In the genomic region with DNA sequence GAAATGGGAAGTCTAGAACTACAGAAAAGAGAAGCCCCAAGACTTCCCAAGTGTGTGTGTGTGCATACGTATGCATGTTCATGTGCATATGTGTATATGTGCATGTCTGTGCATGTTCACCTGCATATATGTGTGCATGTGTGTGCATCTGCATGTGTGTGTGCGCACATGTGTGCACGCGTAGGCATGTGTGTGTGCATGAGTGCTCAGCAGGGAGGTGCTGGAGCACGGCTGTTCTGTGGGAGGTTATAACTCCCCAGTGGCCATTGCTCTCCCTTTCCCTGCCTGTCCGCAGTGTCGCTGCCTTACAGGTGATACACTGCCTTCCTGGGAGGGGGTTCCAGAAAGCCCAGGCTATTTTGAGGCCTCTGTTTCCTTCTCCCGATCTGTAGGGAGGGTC, we compare ENCODE assay signal across 24 cellular contexts. TPM values are rescaled to one million over a fixed set of nuclear protein-coding genes. Genes with fewer than 3 reads are reported as not detected.
DNase-seq lines count a peak whose midpoint lies in the region; ATAC-seq, FAIRE-seq and TF ChIP-seq lines count a peak whose summit lies in the region.
"Had no signal": no experiment of that assay in that cellular context is flagged by ENCODE, and none has a peak within 500 bp of the region (broad histone marks: within the 10 kb centered on the region; RNA-seq: fewer than 3 reads in every experiment).

No MANE protein-coding gene starts in this region.

- H3K27me3 Mint-ChIP-seq in activated T-helper 17 cell treated with anti-CD3 and anti-CD28 coated beads, Interleukin-2, amount 50 U/mL, for 72 hours, result peaks cover 7% of the 10 kb centered on the region

- no peak overlapping the region for H2BK5ac ChIP-seq in neuronal stem cell (ENCODE audit: low read length)

- H3K9me3 Mint-ChIP-seq in activated T-helper 17 cell treated with anti-CD3 and anti-CD28 coated beads, Interleukin-2, amount 50 U/mL, for 72 hours, result no peaks in the 10 kb centered on the region
- H3K9me3 Mint-ChIP-seq: CD4-positive, alpha-beta T cell; CD8-positive, alpha-beta memory T cell had no signal

- H3K9me3 ChIP-seq in HepG2 (ENCODE audit: low read length) (no peaks in the 10 kb centered on the region), right lobe of liver (no peaks in the 10 kb centered on the region), neuronal stem cell (replicated peaks in 1 of 2; ENCODE audit: control insufficient read depth in 2 of 2, insufficient read depth in 1 of 2, low read depth in 1 of 2, low read length in 2 of 2) (peaks cover 0 to under 1% of the 10 kb centered on the region in 2 donors)
- H3K9me3 ChIP-seq: A549; BE2C; BLaER1 treated with 17β-estradiol and CSF1 and Interleukin-3, amounts not matched to agents 10 nM and 100 nM had no signal

- H2AK5ac ChIP-seq in neuronal stem cell (ENCODE audit: low read depth, low read length), result no peak overlapping the region

- TF ChIP-seq CTCF in HepG2 (CRISPR knock-in tag; IDR thresholded peaks at IDR 0.05) (no peak), right lobe of liver (IDR thresholded peaks at IDR 0.05) (no peak)

- H3K18ac ChIP-seq in neuronal stem cell (ENCODE audit: low read length), result no peak overlapping the region

- no peak for FAIRE-seq in HepG2 (lab: Jason Lieb, UNC)
- FAIRE-seq: A549, GM12891, GM18507, H54 had no signal

- no peak overlapping the region for H3K4me3 ChIP-seq in HepG2 (replicated peaks in 1 of 3; ENCODE audit: insufficient read depth in 1 of 3, low read depth in 2 of 3, low read length in 3 of 3)
- H3K4me3 ChIP-seq in right lobe of liver, result no peak overlapping the region
- H3K4me3 ChIP-seq in neuronal stem cell (ENCODE audit: low read length in 2 of 2), result no peak overlapping the region
- H3K4me3 ChIP-seq: A549; BLaER1 treated with 17β-estradiol and CSF1 and Interleukin-3, amounts not matched to agents 10 nM and 100 nM had no signal

- peaks cover 6 to 44% of the 10 kb centered on the region in 2 experiments; a peak in 4 of 5 replicates for H3K27me3 ChIP-seq in HepG2 (ENCODE audit: control insufficient read depth in 1 of 2, insufficient read depth in 2 of 2, low read length in 2 of 2)
- H3K27me3 ChIP-seq in right lobe of liver, result no peaks in the 10 kb centered on the region
- H3K27me3 ChIP-seq in neuronal stem cell (ENCODE audit: control insufficient read depth in 3 of 3, insufficient read depth in 3 of 3, low read depth in 1 of 3, low read length in 3 of 3), result no peaks in the 10 kb centered on the region
- H3K27me3 ChIP-seq: BE2C had no signal

- H3K4me2 ChIP-seq in HepG2 (ENCODE audit: low read depth, low read length) (no peak overlapping the region), neuronal stem cell (ENCODE audit: insufficient read depth, low read length, poor library complexity, severe bottlenecking) (no peak overlapping the region)
- H3K4me2 ChIP-seq: A549; BLaER1 treated with 17β-estradiol and CSF1 and Interleukin-3, amounts not matched to agents 10 nM and 100 nM had no signal

- H2BK15ac ChIP-seq in neuronal stem cell (ENCODE audit: low read length), result no peak overlapping the region

- no peak overlapping the region for H3K23ac ChIP-seq in neuronal stem cell (ENCODE audit: low read depth, low read length, poor library complexity)

- no TSS peak for BruUV-seq in HepG2 (replicated peaks; lab: Mats Ljungman, UMichigan)

- H3K36me3 Mint-ChIP-seq in activated T-helper 17 cell treated with anti-CD3 and anti-CD28 coated beads, Interleukin-2, amount 50 U/mL, for 72 hours (ENCODE audit: low read depth), result no peaks in the 10 kb centered on the region
- H3K36me3 Mint-ChIP-seq: CD14-positive monocyte had no signal

- H3K4me1 Mint-ChIP-seq in activated T-helper 17 cell treated with anti-CD3 and anti-CD28 coated beads, Interleukin-2, amount 50 U/mL, for 72 hours, result peaks cover 16% of the 10 kb centered on the region

- H3K79me1 ChIP-seq in neuronal stem cell (ENCODE audit: low read depth, low read length), result peaks cover under 1% of the 10 kb centered on the region

- no peak overlapping the region for H2AFZ ChIP-seq in HepG2 (ENCODE audit: low read length)
- H2AFZ ChIP-seq in neuronal stem cell (ENCODE audit: low read length), result no peak overlapping the region

- in situ Hi-C loops in HepG2 (cut with HindIII; ENCODE audit: extremely low pct_ligation_motif_present, low pct_unique_long_range_greater_than_20kb), result no loop called here

- TF ChIP-seq RAD21 in HepG2 (CRISPR knock-in tag; IDR thresholded peaks at IDR 0.05), result no peak

- H2BK120ac ChIP-seq in neuronal stem cell (ENCODE audit: low read depth, low read length), result no peak overlapping the region

- H3K27ac ChIP-seq in HepG2 (ENCODE audit: extremely low read length, insufficient read depth, low read length) (no peak overlapping the region), right lobe of liver (no peak overlapping the region), neuronal stem cell (replicated peaks; ENCODE audit: low read length) (no peak overlapping the region)
- H3K27ac ChIP-seq: A549; BLaER1 treated with 17β-estradiol and CSF1 and Interleukin-3, amounts not matched to agents 10 nM and 100 nM had no signal

- TF ChIP-seq EP300 in HepG2 (IDR thresholded peaks at IDR 0.05; ENCODE audit: low read depth in 2 of 2, low read length in 2 of 2) (no peak), HepG2 (CRISPR knock-in tag; IDR thresholded peaks at IDR 0.05; ENCODE audit: borderline replicate concordance) (no peak)

- TF ChIP-seq POLR2A in HepG2 (IDR thresholded peaks at IDR 0.05; ENCODE audit: insufficient read depth in 1 of 2, low read depth in 2 of 2, low read length in 2 of 2), result no peak
- TF ChIP-seq POLR2A in right lobe of liver (IDR thresholded peaks at IDR 0.05), result no peak

- H3K4ac ChIP-seq in neuronal stem cell (ENCODE audit: low read length), result no peak overlapping the region

- DNase-seq in HepG2 (ENCODE audit: low spot score) (no peak), right lobe of liver (no peak), neuronal stem cell (ENCODE audit: low spot score) (no peak)
- DNase-seq: 8988T; ACHN; AML-193; BE2C; CD4-positive, alpha-beta T cell; CD8-positive, alpha-beta memory T cell; DMS53; DMS79 treated with DMSO at 0.1 percent for 48 hours; GF-D8; GOT3; HCEC 1CT had no signal

- H3K27ac Mint-ChIP-seq in activated T-helper 17 cell treated with anti-CD3 and anti-CD28 coated beads, Interleukin-2, amount 50 U/mL, for 72 hours, result peak overlapping the region; percentile 26
- H3K27ac Mint-ChIP-seq: CD14-positive monocyte; CD4-positive, alpha-beta T cell; CD8-positive, alpha-beta memory T cell had no signal

- no peaks in the 10 kb centered on the region for H3K79me2 ChIP-seq in HepG2 (ENCODE audit: insufficient read depth, low read length)

- 58% methylated on average over 7 of the region's 8 CpGs for WGBS in HepG2 (ENCODE audit: low lambda C conversion rate)
- WGBS in right lobe of liver (ENCODE audit: insufficient coverage, low coverage, low lambda C conversion rate, missing lambda C conversion rate), result 100% methylated on average over 1 of the region's 8 CpGs
- no CpG with 5 or more reads among the region's 8 CpGs for WGBS in neuronal stem cell (ENCODE audit: extremely low coverage in 2 of 2, insufficient read length in 2 of 2, insufficient replicate concordance in 1 of 2), 2 donors

- no peak overlapping the region for H4K91ac ChIP-seq in neuronal stem cell (ENCODE audit: low read depth, low read length, poor library complexity)

- H3K4me3 Mint-ChIP-seq in activated T-helper 17 cell treated with anti-CD3 and anti-CD28 coated beads, Interleukin-2, amount 50 U/mL, for 72 hours, result no peak overlapping the region
- H3K4me3 Mint-ChIP-seq: CD14-positive monocyte; CD4-positive, alpha-beta T cell; CD8-positive, alpha-beta memory T cell had no signal

- H2BK12ac ChIP-seq in neuronal stem cell (ENCODE audit: low read length), result no peak overlapping the region

- H4K8ac ChIP-seq in neuronal stem cell (ENCODE audit: low read depth, low read length), result no peak overlapping the region

- no peak overlapping the region for H3K9ac ChIP-seq in HepG2 (ENCODE audit: insufficient read depth, low read depth, low read length)
- H3K9ac ChIP-seq in neuronal stem cell (ENCODE audit: low read depth, low read length, poor library complexity), result peak overlapping the region; percentile 25
- H3K9ac ChIP-seq: BLaER1 treated with 17β-estradiol and CSF1 and Interleukin-3, amounts not matched to agents 10 nM and 100 nM had no signal

- H4K20me1 ChIP-seq in HepG2 (ENCODE audit: insufficient read depth, low read length), result no peaks in the 10 kb centered on the region

- H3K4me1 ChIP-seq in HepG2 (ENCODE audit: insufficient read depth, low read length), result no peaks in the 10 kb centered on the region
- no peaks in the 10 kb centered on the region for H3K4me1 ChIP-seq in right lobe of liver
- no peaks in the 10 kb centered on the region for H3K4me1 ChIP-seq in neuronal stem cell (ENCODE audit: control insufficient read depth in 2 of 2, insufficient read depth in 1 of 2, low read depth in 1 of 2, low read length in 2 of 2)
- H3K4me1 ChIP-seq: A549 had no signal

- H3K14ac ChIP-seq in neuronal stem cell (ENCODE audit: low read length), result no peak overlapping the region

- intact Hi-C loops in HepG2 (cut with micrococcal nuclease; ENCODE audit: unreplicated experiment), result no loop called here
- intact Hi-C loops in right lobe of liver (cut with DNase I), result no loop called here

- POLR2A ChIA-PET in HepG2 (lab: Yijun Ruan, JAX), result no interaction called here

- no peaks in the 10 kb centered on the region for H3K36me3 ChIP-seq in HepG2 (replicated peaks in 1 of 2; ENCODE audit: control insufficient read depth in 1 of 2, insufficient read depth in 2 of 2, low read length in 2 of 2)
- H3K36me3 ChIP-seq in right lobe of liver, result no peaks in the 10 kb centered on the region
- peaks cover 42 to 47% of the 10 kb centered on the region in 2 donors for H3K36me3 ChIP-seq in neuronal stem cell (replicated peaks in 1 of 2; ENCODE audit: control insufficient read depth in 2 of 2, insufficient read depth in 2 of 2, low read length in 2 of 2)
- H3K36me3 ChIP-seq: BE2C; BLaER1 treated with 17β-estradiol and CSF1 and Interleukin-3, amounts not matched to agents 10 nM and 100 nM had no signal

- ATAC-seq in HepG2, result no peak
- no peak for ATAC-seq in right lobe of liver
- no peak for ATAC-seq in activated T-helper 17 cell treated with anti-CD3 and anti-CD28 coated beads, Interleukin-2, amount 50 U/mL, for 72 hours (replicated peaks)
- ATAC-seq in HG02642 (IDR thresholded peaks at IDR 0.05; ENCODE audit: poor library complexity, unreplicated experiment), result no peak
- ATAC-seq in HG02763 (IDR thresholded peaks at IDR 0.05; ENCODE audit: unreplicated experiment), result no peak
- ATAC-seq: A549 had no signal

- CTCF ChIA-PET in HepG2 (lab: Yijun Ruan, JAX; ENCODE audit: low intra/inter-chr PET ratio, low total read pairs), result no interaction called here

RNA-seq across cellular contexts. Expression of a gene that starts 29.8 kb away (rescaled TPM):
- total RNA-seq in HepG2 (2016; rRNA removed; fragmentation: Illumina TruSeq; extraction: Trizol) (not detected in 2 replicates), right lobe of liver (1 to 10 TPM in 5 of 6 experiments, under 1 TPM in 1; 0.76 to 8.8 (median 5.1) TPM)
- total RNA-seq in HepG2 (2016; cell fraction: cytosol; rRNA removed; fragmentation: Illumina TruSeq; extraction: Trizol; ENCODE audit: low read depth), result not detected in 2 replicates
- not detected in 2 replicates for total RNA-seq in HepG2 (2016; cell fraction: insoluble cytoplasmic fraction; rRNA removed; fragmentation: Illumina TruSeq; extraction: Trizol)
- not detected in 2 replicates for total RNA-seq in HepG2 (2016; cell fraction: membrane; rRNA removed; fragmentation: Illumina TruSeq; extraction: Trizol)
- not detected in 2 replicates for total RNA-seq in HepG2 (2016; cell fraction: nucleus; rRNA removed; fragmentation: Illumina TruSeq; extraction: Trizol)
- polyA plus RNA-seq in HepG2 (2011; rRNA removed), result not detected in 2 replicates
- not detected in 2 replicates for polyA plus RNA-seq in HepG2 (2011; cell fraction: cytosol; rRNA removed)
- polyA plus RNA-seq in HepG2 (2011; cell fraction: nucleus; rRNA removed), result not detected in 2 replicates
- polyA plus RNA-seq in HepG2 (2012), result not detected in 2 replicates
- polyA plus RNA-seq in HepG2 (2016; cell fraction: cytosol; fragmentation: Illumina TruSeq; extraction: Trizol; ENCODE audit: low read depth), result not detected in 2 replicates
- polyA plus RNA-seq in HepG2 (2016; cell fraction: insoluble cytoplasmic fraction; fragmentation: Illumina TruSeq; extraction: Trizol; ENCODE audit: low read depth), result not detected in 2 replicates
- polyA plus RNA-seq in HepG2 (2016; cell fraction: membrane; fragmentation: Illumina TruSeq; extraction: Trizol; ENCODE audit: low read depth), result not detected in 2 replicates
- not detected in 2 replicates for polyA plus RNA-seq in HepG2 (2016; cell fraction: nucleus; fragmentation: Illumina TruSeq; extraction: Trizol; ENCODE audit: insufficient read depth, low read depth)
- polyA minus RNA-seq in HepG2 (2011; rRNA and poly(A)+ RNA removed; ENCODE audit: low replicate concordance), result not detected in 2 replicates
- not detected in 2 replicates for polyA minus RNA-seq in HepG2 (2011; cell fraction: cytosol; rRNA and poly(A)+ RNA removed)
- polyA minus RNA-seq in HepG2 (2011; cell fraction: nucleus; rRNA and poly(A)+ RNA removed), result not detected in 2 replicates
- total RNA-seq in activated T-helper 17 cell treated with anti-CD3 and anti-CD28 coated beads, Interleukin-2, amount 50 U/mL, for 72 hours, result under 1 TPM; 0.16 to 0.17 TPM
- polyA plus RNA-seq in neuronal stem cell (2013, experiment 1 of 2), result 27.4 TPM
- 27.2 TPM for polyA plus RNA-seq in neuronal stem cell (2013, experiment 2 of 2)
- total RNA-seq: G401 had no signal
- polyA plus RNA-seq: A549, CD14-positive monocyte had no signal

RNA-seq across cellular contexts. Expression of a gene that starts 50.5 kb away (rescaled TPM):
- total RNA-seq in HepG2 (2016; rRNA removed; fragmentation: Illumina TruSeq; extraction: Trizol) (0.27 and 0.69 TPM in 2 replicates), right lobe of liver (under 1 TPM; 0.12 to 0.68 (median 0.55) TPM)
- 0.09 and 0.10 TPM in 2 replicates for total RNA-seq in HepG2 (2016; cell fraction: cytosol; rRNA removed; fragmentation: Illumina TruSeq; extraction: Trizol; ENCODE audit: low read depth)
- total RNA-seq in HepG2 (2016; cell fraction: insoluble cytoplasmic fraction; rRNA removed; fragmentation: Illumina TruSeq; extraction: Trizol), result 0.27 and 0.80 TPM in 2 replicates
- total RNA-seq in HepG2 (2016; cell fraction: membrane; rRNA removed; fragmentation: Illumina TruSeq; extraction: Trizol), result 0.15 and 0.38 TPM in 2 replicates
- 0.43 and 0.69 TPM in 2 replicates for total RNA-seq in HepG2 (2016; cell fraction: nucleus; rRNA removed; fragmentation: Illumina TruSeq; extraction: Trizol)
- polyA plus RNA-seq in HepG2 (2011; rRNA removed), result 0.59 and 0.80 TPM in 2 replicates
- 0.38 and 0.43 TPM in 2 replicates for polyA plus RNA-seq in HepG2 (2011; cell fraction: cytosol; rRNA removed)
- polyA plus RNA-seq in HepG2 (2011; cell fraction: nucleus; rRNA removed), result 1.6 and 1.9 TPM in 2 replicates
- polyA plus RNA-seq in HepG2 (2012), result 0.62 and 0.81 TPM in 2 replicates
- 0.08 and 0.15 TPM in 2 replicates for polyA plus RNA-seq in HepG2 (2016; cell fraction: cytosol; fragmentation: Illumina TruSeq; extraction: Trizol; ENCODE audit: low read depth)
- 0.19 and 0.22 TPM in 2 replicates for polyA plus RNA-seq in HepG2 (2016; cell fraction: insoluble cytoplasmic fraction; fragmentation: Illumina TruSeq; extraction: Trizol; ENCODE audit: low read depth)
- 0.15 and 0.21 TPM in 2 replicates for polyA plus RNA-seq in HepG2 (2016; cell fraction: membrane; fragmentation: Illumina TruSeq; extraction: Trizol; ENCODE audit: low read depth)
- polyA plus RNA-seq in HepG2 (2016; cell fraction: nucleus; fragmentation: Illumina TruSeq; extraction: Trizol; ENCODE audit: insufficient read depth, low read depth), result 1.0 and 1.8 TPM in 2 replicates
- 0.56 and 17.0 TPM in 2 replicates for polyA minus RNA-seq in HepG2 (2011; rRNA and poly(A)+ RNA removed; ENCODE audit: low replicate concordance)
- polyA minus RNA-seq in HepG2 (2011; cell fraction: cytosol; rRNA and poly(A)+ RNA removed), result 0.44 TPM in 1 of 2 replicates, not detected in the other
- polyA minus RNA-seq in HepG2 (2011; cell fraction: nucleus; rRNA and poly(A)+ RNA removed), result 0.13 and 0.37 TPM in 2 replicates
- 1 to 10 TPM; 2.0 to 4.0 TPM for total RNA-seq in activated T-helper 17 cell treated with anti-CD3 and anti-CD28 coated beads, Interleukin-2, amount 50 U/mL, for 72 hours
- 7.7 TPM for polyA plus RNA-seq in neuronal stem cell (2013, experiment 1 of 2)
- polyA plus RNA-seq in neuronal stem cell (2013, experiment 2 of 2), result 7.7 TPM
- polyA plus RNA-seq: CD14-positive monocyte had no signal
